In the genomic region with DNA sequence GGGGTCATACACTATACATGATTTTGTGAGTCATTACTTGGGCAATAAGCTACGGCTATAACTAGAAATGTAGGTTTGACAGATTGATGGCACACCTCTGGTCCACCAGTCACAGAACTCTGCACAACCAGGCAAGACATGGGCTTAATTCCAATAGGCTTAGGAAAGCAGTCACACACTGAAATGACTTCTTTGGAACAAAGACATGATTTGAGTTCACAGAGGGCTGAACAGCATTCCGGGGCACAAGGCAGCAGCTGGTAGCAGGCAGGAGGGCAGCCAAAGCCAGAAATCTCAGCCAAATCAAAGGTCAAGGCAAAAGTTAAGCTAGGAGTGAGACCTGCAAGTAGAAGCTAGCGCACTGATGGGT, we compare ENCODE assay signal across 31 cellular contexts. TPM values are rescaled to one million over a fixed set of nuclear protein-coding genes. Genes with fewer than 3 reads are reported as not detected.
DNase-seq lines count a peak whose midpoint lies in the region; ATAC-seq and TF ChIP-seq lines count a peak whose summit lies in the region.
"Had no signal": no experiment of that assay in that cellular context is flagged by ENCODE, and none has a peak within 500 bp of the region (broad histone marks: within the 10 kb centered on the region; RNA-seq: fewer than 3 reads in every experiment).

No MANE protein-coding gene starts in this region.

- H3K27me3 Mint-ChIP-seq in neural crest cell (ENCODE audit: low read depth) = no peaks in the 10 kb centered on the region
- H3K27me3 Mint-ChIP-seq: progenitor cell of endocrine pancreas had no signal

- no peaks in the 10 kb centered on the region for H3K36me3 Mint-ChIP-seq in neural crest cell (ENCODE audit: low read depth)
- H3K36me3 Mint-ChIP-seq: CD14-positive monocyte; memory B cell; stimulated activated naive B cell treated with anti-CD40 and anti-IgM and Interleukin-4, amounts not matched to agents 10 μg/mL and 1 μg/mL and 100 μg/mL, for 72 hours had no signal

- H3K4me3 Mint-ChIP-seq in neural crest cell = no peak overlapping the region
- H3K4me3 Mint-ChIP-seq: CD14-positive monocyte; central memory CD8-positive, alpha-beta T cell; endodermal cell; memory B cell; stimulated activated naive B cell treated with anti-CD40 and anti-IgM and Interleukin-4, amounts not matched to agents 10 μg/mL and 1 μg/mL and 100 μg/mL, for 72 hours had no signal

- TF ChIP-seq CTCF in heart left ventricle (IDR thresholded peaks at IDR 0.05) (no peak), neural crest cell (conservative IDR thresholded peaks at IDR 0.05) (no peak)

- intact Hi-C loops in Right ventricle myocardium inferior (cut with DNase I) = loop anchor here (2.0 kb wide), 1 partner anchor 34 kb away; a partner anchor contains a TSS
- intact Hi-C loops in cardiac septum (cut with DNase I) = no loop called here
- intact Hi-C loops in heart left ventricle (cut with DNase I) = no loop called here

- peaks cover 0 to 69% (median 0%) of the 10 kb centered on the region in 9 donors for H3K36me3 ChIP-seq in heart left ventricle
- H3K36me3 ChIP-seq: SJCRH30, suprapubic skin, upper lobe of right lung had no signal

- 48 to 63% (median 56%) methylated on average over 3 of the region's 3 CpGs for WGBS in heart left ventricle, 4 donors

- H3K4me1 Mint-ChIP-seq in neural crest cell = peaks cover 5% of the 10 kb centered on the region
- H3K4me1 Mint-ChIP-seq: central memory CD8-positive, alpha-beta T cell; memory B cell; stimulated activated naive B cell treated with anti-CD40 and anti-IgM and Interleukin-4, amounts not matched to agents 10 μg/mL and 1 μg/mL and 100 μg/mL, for 72 hours had no signal

- H3K27me3 ChIP-seq in heart left ventricle = no peaks in the 10 kb centered on the region
- H3K27me3 ChIP-seq: esophagus muscularis mucosa, SJCRH30, suprapubic skin, upper lobe of right lung had no signal

- H3K27ac ChIP-seq in heart left ventricle = peak overlapping the region in 5 of 12 donors; percentile 6 to 39 (median 14)
- H3K27ac ChIP-seq: esophagus muscularis mucosa, SJCRH30, suprapubic skin, upper lobe of right lung, VCaP had no signal

- H3K27ac Mint-ChIP-seq in neural crest cell (ENCODE audit: unreplicated experiment) = peak overlapping the region; percentile 7
- H3K27ac Mint-ChIP-seq: endodermal cell; memory B cell; progenitor cell of endocrine pancreas; stimulated activated naive B cell treated with anti-CD40 and anti-IgM and Interleukin-4, amounts not matched to agents 10 μg/mL and 1 μg/mL and 100 μg/mL, for 72 hours had no signal

- TF ChIP-seq POLR2A in heart left ventricle (IDR thresholded peaks at IDR 0.05) = no peak

- no peak for DNase-seq in Right ventricle myocardium inferior (ENCODE audit: missing footprints)
- no peak for DNase-seq in cardiac septum (ENCODE audit: low spot score)
- no peak for DNase-seq in heart left ventricle
- no peak for DNase-seq in neural crest cell (ENCODE audit: low read depth, low spot score)
- no peak for DNase-seq in glomerular visceral epithelial cell (ENCODE audit: extremely low spot score)
- DNase-seq: activated CD4-positive, alpha-beta T cell treated with anti-CD3 and anti-CD28 coated beads for 4 hours; activated CD8-positive, alpha-beta memory T cell treated with anti-CD3 and anti-CD28 coated beads for 24 hours; activated effector memory CD4-positive, alpha-beta T cell treated with anti-CD3 and anti-CD28 coated beads, Interleukin-2, amount 50 U/mL, for 16 hours; dermis blood vessel endothelial cell; hippocampal formation; NCI-H1436 treated with DMSO at 0.1 percent for 48 hours; NCI-H2107; NCI-H748 treated with DMSO at 0.1 percent for 48 hours; stimulated activated naive B cell treated with anti-CD40 and anti-IgM and Interleukin-4, amounts not matched to agents 10 μg/mL and 1 μg/mL and 100 μg/mL, for 72 hours; upper lobe of right lung had no signal

- peaks cover 2% of the 10 kb centered on the region for H3K9me3 Mint-ChIP-seq in neural crest cell
- H3K9me3 Mint-ChIP-seq: central memory CD8-positive, alpha-beta T cell; endodermal cell; memory B cell had no signal

- peaks cover 0 to 35% (median 8%) of the 10 kb centered on the region in 12 donors for H3K4me1 ChIP-seq in heart left ventricle
- H3K4me1 ChIP-seq: Caco-2, SJCRH30, upper lobe of right lung had no signal

- peak; percentile 36 for ATAC-seq in Right ventricle myocardium inferior
- ATAC-seq in heart left ventricle = peak in 3 of 4 donors; percentile 38 to 58 (median 58)
- no peak for ATAC-seq in HG03175 (IDR thresholded peaks at IDR 0.05; ENCODE audit: unreplicated experiment)
- ATAC-seq in HG03439 (IDR thresholded peaks at IDR 0.05; ENCODE audit: unreplicated experiment) = no peak
- no peak for ATAC-seq in GM18870 (IDR thresholded peaks at IDR 0.05; ENCODE audit: unreplicated experiment)
- ATAC-seq: stimulated activated naive B cell treated with anti-CD40 and anti-IgM and Interleukin-4, amounts not matched to agents 10 μg/mL and 1 μg/mL and 100 μg/mL, for 72 hours had no signal

- H3K9me3 ChIP-seq in heart left ventricle = no peaks in the 10 kb centered on the region
- H3K9me3 ChIP-seq: Caco-2, esophagus muscularis mucosa, SJCRH30, suprapubic skin, upper lobe of right lung had no signal

- H3K4me3 ChIP-seq in heart left ventricle = no peak overlapping the region
- H3K4me3 ChIP-seq: esophagus muscularis mucosa, SJCRH30, suprapubic skin, upper lobe of right lung had no signal

RNA-seq across cellular contexts. Expression of a gene that starts 27.4 kb away (rescaled TPM):
- not detected for total RNA-seq in Right ventricle myocardium inferior
- total RNA-seq in cardiac septum = not detected
- not detected for total RNA-seq in heart left ventricle
- polyA plus RNA-seq in heart left ventricle = 1 to 10 TPM in 1 of 2 donors, under 1 TPM in 1; 0.99 to 1.2 TPM
- not detected in 2 replicates for total RNA-seq in neural crest cell
- total RNA-seq: A172, astrocyte, dermis blood vessel endothelial cell, endodermal cell, IMR-90, upper lobe of right lung had no signal
- polyA plus RNA-seq: CD14-positive monocyte, IMR-90 had no signal

RNA-seq across cellular contexts. Expression of a gene that starts 32.8 kb away (rescaled TPM):
- total RNA-seq in Right ventricle myocardium inferior (544 TPM), cardiac septum (295 TPM), heart left ventricle (100 to 1,000 TPM; 132 to 658 (median 404) TPM), neural crest cell (not detected in 2 replicates)
- polyA plus RNA-seq in heart left ventricle = 100 to 1,000 TPM; 133 to 157 TPM
- total RNA-seq: A172, astrocyte, Caco-2, dermis blood vessel endothelial cell, endodermal cell, IMR-90, progenitor cell of endocrine pancreas, suprapubic skin, upper lobe of right lung had no signal
- polyA plus RNA-seq: CD14-positive monocyte, IMR-90 had no signal

RNA-seq across cellular contexts. Expression of a gene that starts 44.9 kb away (rescaled TPM):
- total RNA-seq in Right ventricle myocardium inferior (23.8 TPM), cardiac septum (25.2 TPM), heart left ventricle (10 to 100 TPM; 19.4 to 25.1 (median 21.7) TPM), neural crest cell (15.5 and 16.5 TPM in 2 replicates)
- polyA plus RNA-seq in heart left ventricle = 10 to 100 TPM; 18.7 to 19.8 TPM

Comparison
In these comparisons a context has a peak if more than half of its experiments do, and no peak if none do; other contexts are left out.
1. ATAC-seq: peak in Right ventricle myocardium inferior (single experiment) and heart left ventricle (3 of 4); none in HG03175 (single experiment), HG03439 (single experiment) and GM18870 (single experiment).
2. RNA of a gene that starts 32.8 kb away (total RNA-seq): 544 TPM in Right ventricle myocardium inferior (single experiment), 132 to 658 TPM in heart left ventricle and 295 TPM in cardiac septum (single experiment); not detected in neural crest cell; every median in the first group is over 100 times any median in the second.